Comparison of ENCODE assay signal across 17 cellular contexts in genomic region chr12:31533470-31533869, GRCh38.
"Had no signal": no experiment of that assay in that cellular context is flagged by ENCODE, and none has a peak within 500 bp of the region (broad histone marks: within the 10 kb centered on the region; RNA-seq: fewer than 3 reads in every experiment).

No MANE protein-coding gene starts in this region.

- H3K36me3 Mint-ChIP-seq: activated naive CD4-positive, alpha-beta T cell treated with anti-CD3 and anti-CD28 coated beads, Interleukin-2, amount 50 U/mL, for 24 hours had no signal

- H3K27me3 Mint-ChIP-seq: progenitor cell of endocrine pancreas, type B pancreatic cell had no signal

- DNase-seq: activated CD4-positive, alpha-beta T cell treated with anti-CD3 and anti-CD28 coated beads, Interleukin-2, amount 50 U/mL, for 4 hours; activated gamma-delta T cell; activated T-cell treated with anti-CD3 and anti-CD28 coated beads, Interleukin-2, amount 50 U/mL, for 72 hours; dorsolateral prefrontal cortex; foreskin keratinocyte; hippocampal formation; islet precursor cell; occipital lobe; stomach; T-helper 2 cell; WERI-Rb-1 had no signal

- H3K27ac Mint-ChIP-seq: activated naive CD4-positive, alpha-beta T cell treated with anti-CD3 and anti-CD28 coated beads, Interleukin-2, amount 50 U/mL, for 24 hours; activated T-cell treated with anti-CD3 and anti-CD28 coated beads, Interleukin-2, amount 50 U/mL, for 72 hours; progenitor cell of endocrine pancreas; type B pancreatic cell had no signal

- H3K4me1 Mint-ChIP-seq: activated naive CD4-positive, alpha-beta T cell treated with anti-CD3 and anti-CD28 coated beads, Interleukin-2, amount 50 U/mL, for 24 hours had no signal

- H3K4me1 ChIP-seq: foreskin keratinocyte had no signal

- H3K27me3 ChIP-seq: dorsolateral prefrontal cortex, foreskin keratinocyte, right atrium auricular region, stomach had no signal

- H3K36me3 ChIP-seq: right atrium auricular region, stomach, WERI-Rb-1 had no signal

- H3K4me3 Mint-ChIP-seq: activated naive CD4-positive, alpha-beta T cell treated with anti-CD3 and anti-CD28 coated beads, Interleukin-2, amount 50 U/mL, for 24 hours; activated T-cell treated with anti-CD3 and anti-CD28 coated beads, Interleukin-2, amount 50 U/mL, for 72 hours; type B pancreatic cell had no signal

- ATAC-seq: activated T-cell treated with anti-CD3 and anti-CD28 coated beads, Interleukin-2, amount 50 U/mL, for 72 hours; foreskin keratinocyte had no signal

- H3K9me3 ChIP-seq: stomach had no signal

- H3K4me3 ChIP-seq: dorsolateral prefrontal cortex, lung, right atrium auricular region, stomach had no signal

- H3K27ac ChIP-seq: dorsolateral prefrontal cortex, epithelial cell of prostate, foreskin keratinocyte, right atrium auricular region, stomach, WERI-Rb-1 had no signal
